ENCODE assay signal across 9 cellular contexts in the genomic region with DNA sequence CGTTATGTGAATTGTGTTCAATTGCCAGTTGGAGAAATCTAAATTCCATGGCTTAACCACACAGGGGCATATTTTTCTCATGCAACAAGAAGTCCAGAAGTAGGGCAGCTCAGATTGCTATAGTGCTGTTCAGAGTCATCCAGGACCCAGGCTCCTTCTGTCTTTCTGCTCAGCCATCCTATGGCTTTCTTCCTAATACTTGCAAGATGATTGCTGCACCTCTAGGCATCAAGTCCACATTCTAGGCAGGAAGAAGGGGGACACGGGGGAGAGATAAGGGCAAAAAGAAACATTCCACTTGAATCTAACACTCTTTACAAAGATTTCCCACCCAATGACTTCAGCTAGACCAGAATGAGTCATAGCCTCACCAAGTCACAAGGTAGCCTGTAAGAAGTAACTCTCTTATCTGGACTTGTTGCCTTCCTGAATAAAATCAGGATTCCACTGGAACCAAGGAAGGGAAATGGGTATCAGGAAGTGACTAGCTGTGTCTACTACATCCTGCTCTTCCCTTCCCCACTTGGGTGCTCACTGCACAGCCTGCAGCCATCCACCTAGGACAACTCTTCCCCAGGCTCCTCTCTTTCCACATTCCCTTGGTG. TPM values are rescaled to one million over a fixed set of nuclear protein-coding genes. Genes with fewer than 3 reads are reported as not detected.
A peak's percentile ranks its signal among the peaks of the same experiment; 100 is the strongest.
DNase-seq lines count a peak whose midpoint lies in the region; ATAC-seq, FAIRE-seq and TF ChIP-seq lines count a peak whose summit lies in the region.
"Had no signal": no experiment of that assay in that cellular context is flagged by ENCODE, and none has a peak within 500 bp of the region (broad histone marks: within the 10 kb centered on the region; RNA-seq: fewer than 3 reads in every experiment).

No MANE protein-coding gene starts in this region.

- H3K27me3 ChIP-seq in endothelial cell of umbilical vein (ENCODE audit: control insufficient read depth in 2 of 2, insufficient read depth in 2 of 2, low read length in 2 of 2) = no peaks in the 10 kb centered on the region
- H3K27me3 ChIP-seq in spleen (replicated peaks in 1 of 7) = no peaks in the 10 kb centered on the region

- H3K4me3 Mint-ChIP-seq in activated CD4-positive, alpha-beta T cell treated with anti-CD3 and anti-CD28 coated beads for 36 hours = peak overlapping the region; percentile 42

- H3K9me1 ChIP-seq in endothelial cell of umbilical vein (replicated peaks; ENCODE audit: control insufficient read depth, extremely low read depth, insufficient read depth, low read length) = no peaks in the 10 kb centered on the region

- peaks cover 50% of the 10 kb centered on the region for H3K4me1 ChIP-seq in endothelial cell of umbilical vein (ENCODE audit: control insufficient read depth, extremely low read depth, insufficient read depth, low read length)
- peaks cover 57 to 100% (median 88%) of the 10 kb centered on the region in 6 donors for H3K4me1 ChIP-seq in spleen

- H3K4me3 ChIP-seq in endothelial cell of umbilical vein (replicated peaks in 1 of 3; ENCODE audit: insufficient read depth in 1 of 3, low read depth in 1 of 3, low read length in 3 of 3) (no peak overlapping the region), spleen (peak overlapping the region in 4 of 8 donors; percentile 3 to 61 (median 17))
- H3K4me3 ChIP-seq: SK-N-MC had no signal

- peaks cover 68% of the 10 kb centered on the region for H3K36me3 Mint-ChIP-seq in activated CD4-positive, alpha-beta T cell treated with anti-CD3 and anti-CD28 coated beads for 36 hours (ENCODE audit: low read depth)

- intact Hi-C loops in activated CD4-positive, alpha-beta T cell treated with anti-CD3 and anti-CD28 coated beads for 36 hours (cut with DNase I, micrococcal nuclease) = no loop called here
- intact Hi-C loops in endothelial cell of umbilical vein (cut with micrococcal nuclease) (loop anchor here (2.0 to 5.0 kb wide), 2 partner anchors 75 to 1891 kb away; partner anchors contain the start of genes ERAP1 and RGMB), spleen (cut with DNase I; ENCODE audit: low total_unique reads) (loop anchor here (10.0 kb wide), 1 partner anchor 53 kb away; the partner anchor contains the start of gene LNPEP)

- no TSS peak for BruUV-seq in endothelial cell of umbilical vein (replicated peaks; lab: Mats Ljungman, UMichigan)

- H3K4me2 ChIP-seq in endothelial cell of umbilical vein (ENCODE audit: insufficient read depth, low read length) = peak overlapping the region; percentile 74

- no peaks in the 10 kb centered on the region for H4K20me1 ChIP-seq in endothelial cell of umbilical vein (replicated peaks; ENCODE audit: control insufficient read depth, extremely low read depth, insufficient read depth, low read length)

- H3K27me3 Mint-ChIP-seq in activated CD4-positive, alpha-beta T cell treated with anti-CD3 and anti-CD28 coated beads for 36 hours = no peaks in the 10 kb centered on the region

- no peak for TF ChIP-seq CTCF in endothelial cell of umbilical vein (IDR thresholded peaks at IDR 0.05; ENCODE audit: extremely low read depth in 1 of 2, insufficient read depth in 1 of 2, low read depth in 1 of 2, low read length in 2 of 2)
- TF ChIP-seq CTCF in spleen (IDR thresholded peaks at IDR 0.05 in 8 of 11, conservative IDR thresholded peaks at IDR 0.05 in 3 of 11) = no peak

- no peak for DNase-seq in activated CD4-positive, alpha-beta T cell treated with anti-CD3 and anti-CD28 coated beads for 36 hours
- no peak for DNase-seq in activated CD4-positive, alpha-beta T cell treated with anti-CD3 and anti-CD28 coated beads for 1 hour
- DNase-seq in RKO (ENCODE audit: low spot score) (peak; percentile 76), endothelial cell of umbilical vein (ENCODE audit: low read depth, low spot score) (peak; percentile 88), spleen (no peak)
- no peak for DNase-seq in activated effector memory CD4-positive, alpha-beta T cell treated with anti-CD3 and anti-CD28 coated beads, Interleukin-2, amount 50 U/mL, for 16 hours

- no peaks in the 10 kb centered on the region for H3K36me3 ChIP-seq in endothelial cell of umbilical vein (ENCODE audit: control insufficient read depth in 2 of 2, extremely low read depth in 1 of 2, insufficient read depth in 2 of 2, low read length in 2 of 2)
- H3K36me3 ChIP-seq in spleen = peaks cover 0 to 68% (median 20%) of the 10 kb centered on the region in 6 donors

- POLR2A ChIA-PET in activated CD4-positive, alpha-beta T cell treated with anti-CD3 and anti-CD28 coated beads for 36 hours (lab: Charles Lee) = no interaction called here
- POLR2A ChIA-PET in endothelial cell of umbilical vein (lab: Charles Lee) = no interaction called here

- dilution Hi-C loops in endothelial cell of umbilical vein (cut with MboI; ENCODE audit: extremely low pct_ligation_motif_present, low sequenced_read_pairs) = no loop called here

- H3K9me3 Mint-ChIP-seq in activated CD4-positive, alpha-beta T cell treated with anti-CD3 and anti-CD28 coated beads for 36 hours (ENCODE audit: low read depth) = no peaks in the 10 kb centered on the region

- H2AFZ ChIP-seq in endothelial cell of umbilical vein (ENCODE audit: low read depth, low read length) = no peak overlapping the region

- peak overlapping the region; percentile 81 for H3K27ac Mint-ChIP-seq in activated CD4-positive, alpha-beta T cell treated with anti-CD3 and anti-CD28 coated beads for 36 hours

- peaks cover 2% of the 10 kb centered on the region for H3K79me2 ChIP-seq in endothelial cell of umbilical vein (ENCODE audit: control insufficient read depth, insufficient read depth, low read length)

- peak overlapping the region; percentile 64 for H3K9ac ChIP-seq in endothelial cell of umbilical vein (replicated peaks; ENCODE audit: extremely low read depth, insufficient read depth, low read length)

- H3K4me1 Mint-ChIP-seq in activated CD4-positive, alpha-beta T cell treated with anti-CD3 and anti-CD28 coated beads for 36 hours = peaks cover 75% of the 10 kb centered on the region

- TF ChIP-seq POLR2A in endothelial cell of umbilical vein (IDR thresholded peaks at IDR 0.05; ENCODE audit: low read depth, low read length) (peak; percentile 42), spleen (IDR thresholded peaks at IDR 0.05) (no peak)

- 56 to 69% (median 60%) methylated on average over 2 of the region's 2 CpGs for WGBS in spleen, 5 donors

- H3K27ac ChIP-seq in endothelial cell of umbilical vein (ENCODE audit: insufficient read depth, low read depth, low read length) (peak overlapping the region; percentile 99), spleen (peak overlapping the region in 6 of 8 donors; percentile 8 to 85 (median 62))
- H3K27ac ChIP-seq: SK-N-MC had no signal

- CTCF ChIA-PET in activated CD4-positive, alpha-beta T cell treated with anti-CD3 and anti-CD28 coated beads for 36 hours (lab: Charles Lee) = interaction anchor here (0.9 to 2.8 kb wide), 2 partner anchors 12 to 29 kb away, joined by 3 to 11 read pairs; no protein-coding TSS in a partner anchor
- CTCF ChIA-PET in endothelial cell of umbilical vein (lab: Charles Lee) = interaction anchor here (0.8 to 2.0 kb wide), 2 partner anchors 13 to 261 kb away, joined by 3 to 17 read pairs; partner anchors contain the start of gene LIX1

- FAIRE-seq in endothelial cell of umbilical vein (lab: Jason Lieb, UNC) = peak; percentile 87

- ATAC-seq in activated CD4-positive, alpha-beta T cell treated with anti-CD3 and anti-CD28 coated beads for 36 hours = peak; percentile 55
- ATAC-seq in GM21737 (IDR thresholded peaks at IDR 0.05; ENCODE audit: unreplicated experiment) = no peak
- ATAC-seq in HG03521 (IDR thresholded peaks at IDR 0.05; ENCODE audit: unreplicated experiment) = no peak

- H3K9me3 ChIP-seq in endothelial cell of umbilical vein (replicated peaks; ENCODE audit: control insufficient read depth, insufficient read depth, low read length) = no peaks in the 10 kb centered on the region
- no peaks in the 10 kb centered on the region for H3K9me3 ChIP-seq in spleen

TF ChIP-seq in endothelial cell of umbilical vein, 7 proteins besides CTCF, POLR2A, EP300 and RAD21 (continues in another document):
- TF ChIP-seq, protein P1, sequence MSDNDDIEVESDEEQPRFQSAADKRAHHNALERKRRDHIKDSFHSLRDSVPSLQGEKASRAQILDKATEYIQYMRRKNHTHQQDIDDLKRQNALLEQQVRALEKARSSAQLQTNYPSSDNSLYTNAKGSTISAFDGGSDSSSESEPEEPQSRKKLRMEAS (IDR thresholded peaks at IDR 0.05; ENCODE audit: insufficient read depth, insufficient read length) = no peak
- TF ChIP-seq POLR2AphosphoS5 (IDR thresholded peaks at IDR 0.05; ENCODE audit: insufficient read depth, low read depth, low read length) (peak; percentile 74), GATA2 (IDR thresholded peaks at IDR 0.05; ENCODE audit: insufficient read depth, insufficient read length, low read depth, low read length) (peak; percentile 95), JUN (IDR thresholded peaks at IDR 0.05; ENCODE audit: borderline replicate concordance, insufficient read depth, insufficient read length, low read depth) (peak; percentile 90), MYC (IDR thresholded peaks at IDR 0.05; ENCODE audit: low read depth, low read length) (no peak)

RNA-seq across cellular contexts. Expression of gene ERAP2, which starts 5.3 kb away (rescaled TPM):
- 10 to 100 TPM; 57.3 to 60.7 TPM for total RNA-seq in activated CD4-positive, alpha-beta T cell treated with anti-CD3 and anti-CD28 coated beads for 36 hours
- total RNA-seq in endothelial cell of umbilical vein (6.1 and 10.0 TPM in 2 replicates), spleen (10 to 100 TPM; 33.2 to 91.8 (median 66.8) TPM)
- polyA plus RNA-seq in endothelial cell of umbilical vein (3.1 and 3.2 TPM in 2 replicates), spleen (10 to 100 TPM; 10.6 to 38.6 (median 14.7) TPM)
- polyA plus RNA-seq in endothelial cell of umbilical vein (2011; cell fraction: cytosol; rRNA removed) = 1.6 and 2.3 TPM in 2 replicates
- 13.2 and 13.6 TPM in 2 replicates for polyA plus RNA-seq in endothelial cell of umbilical vein (2011; cell fraction: nucleus; rRNA removed)
- 1.8 and 5.1 TPM in 2 replicates for polyA plus RNA-seq in endothelial cell of umbilical vein (2012)
- 14.3 and 28.4 TPM in 2 replicates for polyA minus RNA-seq in endothelial cell of umbilical vein
- polyA minus RNA-seq in endothelial cell of umbilical vein (2011; cell fraction: cytosol; rRNA and poly(A)+ RNA removed) = 1.6 TPM
- polyA minus RNA-seq in endothelial cell of umbilical vein (2011; cell fraction: nucleus; rRNA and poly(A)+ RNA removed) = 28.6 and 46.3 TPM in 2 replicates

RNA-seq across cellular contexts. Expression of gene LNPEP, which starts 54.3 kb away (rescaled TPM):
- 10 to 100 TPM; 45.8 to 46.7 TPM for total RNA-seq in activated CD4-positive, alpha-beta T cell treated with anti-CD3 and anti-CD28 coated beads for 36 hours
- total RNA-seq in endothelial cell of umbilical vein (23.4 and 23.5 TPM in 2 replicates), spleen (10 to 100 TPM; 62.4 to 82.2 (median 72.0) TPM)
- polyA plus RNA-seq in endothelial cell of umbilical vein (6.8 and 7.0 TPM in 2 replicates), spleen (1 to 10 TPM; 8.5 to 9.7 (median 8.6) TPM)
- polyA plus RNA-seq in endothelial cell of umbilical vein (2011; cell fraction: cytosol; rRNA removed) = 4.3 and 4.7 TPM in 2 replicates
- polyA plus RNA-seq in endothelial cell of umbilical vein (2011; cell fraction: nucleus; rRNA removed) = 14.0 and 17.3 TPM in 2 replicates
- polyA plus RNA-seq in endothelial cell of umbilical vein (2012) = 5.8 and 10.0 TPM in 2 replicates
- polyA minus RNA-seq in endothelial cell of umbilical vein = 38.9 and 39.0 TPM in 2 replicates
- polyA minus RNA-seq in endothelial cell of umbilical vein (2011; cell fraction: cytosol; rRNA and poly(A)+ RNA removed) = 11.9 TPM
- polyA minus RNA-seq in endothelial cell of umbilical vein (2011; cell fraction: nucleus; rRNA and poly(A)+ RNA removed) = 42.8 and 54.7 TPM in 2 replicates

Comparison
In these comparisons a context has a peak if more than half of its experiments do, and no peak if none do; other contexts are left out.
1. DNase-seq: peak in RKO (single experiment) and endothelial cell of umbilical vein (single experiment); none in activated CD4-positive, alpha-beta T cell treated with anti-CD3 and anti-CD28 coated beads for 36 hours (single experiment), activated CD4-positive, alpha-beta T cell treated with anti-CD3 and anti-CD28 coated beads for 1 hour (single experiment), spleen (single experiment) and activated effector memory CD4-positive, alpha-beta T cell treated with anti-CD3 and anti-CD28 coated beads, Interleukin-2, amount 50 U/mL, for 16 hours (single experiment).
2. intact Hi-C loops: an anchor here in endothelial cell of umbilical vein (2.0 to 5.0 kb wide) and spleen (10.0 kb wide); none called in activated CD4-positive, alpha-beta T cell treated with anti-CD3 and anti-CD28 coated beads for 36 hours.